12 cellular contexts compared by ENCODE assay signal in genomic region chr10:104117839-104118323, GRCh38. TPM values are rescaled to one million over a fixed set of nuclear protein-coding genes. Genes with fewer than 3 reads are reported as not detected.
A peak's percentile ranks its signal among the peaks of the same experiment; 100 is the strongest.
DNase-seq lines count a peak whose midpoint lies in the region.
"Had no signal": no experiment of that assay in that cellular context is flagged by ENCODE, and none has a peak within 500 bp of the region (broad histone marks: within the 10 kb centered on the region; RNA-seq: fewer than 3 reads in every experiment).

No MANE protein-coding gene starts in this region.

- in situ Hi-C loops in G401 (cut with HindIII; ENCODE audit: low sequenced_read_pairs), result no loop called here

- DNase-seq in COR-L47 (lab: John Stamatoyannopoulos, UW) (peak; percentile 38), LHCN-M2 (ENCODE audit: low read depth) (peak; percentile 40), T1000 (lab: John Stamatoyannopoulos, UW) (peak; percentile 7), kidney glomerular epithelial cell (lab: John Stamatoyannopoulos, UW) (peak; percentile 88), G401 (ENCODE audit: low spot score) (no peak), OCI-M2 (lab: John Stamatoyannopoulos, UW; ENCODE audit: unreplicated experiment) (no peak), hippocampal formation (lab: John Stamatoyannopoulos, UW) (no peak), amygdala (lab: John Stamatoyannopoulos, UW) (no peak)
- DNase-seq: activated CD4-positive, alpha-beta memory T cell treated with anti-CD3 and anti-CD28 coated beads for 36 hours; activated naive CD8-positive, alpha-beta T cell treated with anti-CD3 and anti-CD28 coated beads for 36 hours; islet precursor cell; NCI-H446 treated with DMSO at 0.1 percent for 48 hours had no signal

RNA-seq across cellular contexts. Expression of gene SFR1, which starts 4.1 kb away (rescaled TPM):
- 13.1 and 14.9 TPM in 2 replicates for total RNA-seq in LHCN-M2 (2014; rRNA removed)
- polyA plus RNA-seq in LHCN-M2 (2012), result 2.0 TPM
- total RNA-seq in G401 (2014; rRNA removed; shearing (Covaris generic)), result 16.6 and 17.7 TPM in 2 replicates

RNA-seq across cellular contexts. Expression of gene COL17A1, which starts 32.2 kb away (rescaled TPM):
- total RNA-seq in LHCN-M2 (2014; rRNA removed), result 0.26 TPM in 1 of 2 replicates, not detected in the other
- 0.05 TPM for polyA plus RNA-seq in LHCN-M2 (2012)
- total RNA-seq in G401 (2014; rRNA removed; shearing (Covaris generic)), result 0.03 and 0.06 TPM in 2 replicates
- total RNA-seq: activated CD4-positive, alpha-beta memory T cell treated with anti-CD3 and anti-CD28 coated beads for 36 hours; activated naive CD8-positive, alpha-beta T cell treated with anti-CD3 and anti-CD28 coated beads for 36 hours had no signal

Comparison
In these comparisons a context has a peak if more than half of its experiments do, and no peak if none do; other contexts are left out.
1. DNase-seq: peak in COR-L47 (single experiment), LHCN-M2 (single experiment), T1000 (single experiment) and kidney glomerular epithelial cell (single experiment); none in G401 (single experiment), OCI-M2 (single experiment), hippocampal formation (0 of 2) and amygdala (0 of 56).